ENCODE assay signal across 14 cellular contexts in the genomic region with DNA sequence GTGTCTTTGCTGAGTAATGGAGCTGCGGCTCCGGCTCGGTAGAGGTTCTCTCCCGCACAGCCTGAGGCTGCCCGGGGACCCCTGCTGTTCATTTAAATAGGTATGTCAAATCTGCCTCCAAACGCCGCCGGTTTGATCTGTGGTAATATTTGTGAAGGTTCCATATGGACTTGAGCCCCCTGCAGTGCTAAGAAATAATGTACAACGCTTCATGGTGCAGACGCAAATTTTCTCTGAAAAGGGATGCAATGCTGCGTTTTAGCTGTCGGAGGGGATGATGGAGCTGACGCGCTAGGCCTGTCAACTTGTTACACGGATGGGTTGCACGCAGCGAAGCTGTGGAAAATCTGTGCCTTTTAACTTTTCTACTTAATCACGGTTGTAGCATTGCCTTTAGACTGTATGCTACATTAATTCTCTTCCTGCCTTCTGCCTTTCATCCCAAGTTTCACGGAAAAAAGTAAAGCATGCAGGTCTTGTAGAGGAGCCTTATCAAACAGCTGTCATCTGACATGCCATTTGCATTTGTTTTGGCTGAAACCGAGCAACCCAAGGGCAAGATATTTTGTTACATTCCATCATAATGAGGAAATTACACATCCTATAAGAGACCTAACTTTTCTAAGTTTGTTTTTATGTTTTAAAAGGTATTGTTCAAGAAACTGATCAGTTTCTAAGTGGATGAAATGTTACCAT. TPM values are rescaled to one million over a fixed set of nuclear protein-coding genes. Genes with fewer than 3 reads are reported as not detected.
DNase-seq lines count a peak whose midpoint lies in the region; ATAC-seq and TF ChIP-seq lines count a peak whose summit lies in the region.
"Had no signal": no experiment of that assay in that cellular context is flagged by ENCODE, and none has a peak within 500 bp of the region (broad histone marks: within the 10 kb centered on the region; RNA-seq: fewer than 3 reads in every experiment).

No MANE protein-coding gene starts in this region.

- no peak for TF ChIP-seq CTCF in SK-N-SH (IDR thresholded peaks at IDR 0.05)
- no peak for TF ChIP-seq CTCF in chondrocyte (IDR thresholded peaks at IDR 0.05)

- no peaks in the 10 kb centered on the region for H4K20me1 ChIP-seq in SK-N-SH (ENCODE audit: insufficient read depth)

- peaks cover 0 to 8% of the 10 kb centered on the region in 2 experiments for H3K36me3 ChIP-seq in SK-N-SH (replicated peaks in 1 of 2; ENCODE audit: control insufficient read depth in 1 of 2, insufficient read depth in 2 of 2, low read length in 1 of 2)
- H3K36me3 ChIP-seq: neutrophil had no signal

- no peak for TF ChIP-seq RAD21 in SK-N-SH (IDR thresholded peaks at IDR 0.05; ENCODE audit: low read length)

- H3K79me2 ChIP-seq in SK-N-SH (ENCODE audit: insufficient read depth), result no peaks in the 10 kb centered on the region

- H3K4me1 ChIP-seq in SK-N-SH (ENCODE audit: control insufficient read depth in 1 of 2, insufficient read depth in 2 of 2, low read depth in 1 of 2, low read length in 1 of 2), result peaks cover 4 to 5% of the 10 kb centered on the region in 2 experiments; a peak in 2 of 4 replicates

- peaks cover 4% of the 10 kb centered on the region for H3K36me3 Mint-ChIP-seq in chondrocyte (ENCODE audit: low read depth)

- POLR2A ChIA-PET in SK-N-SH (lab: Yijun Ruan, JAX), result no interaction called here

- no peak overlapping the region for H3K4me2 ChIP-seq in SK-N-SH
- H3K4me2 ChIP-seq: PC-9 had no signal

- H3K4me3 ChIP-seq in SK-N-SH (ENCODE audit: low read depth in 2 of 2, low read length in 1 of 2), result no peak overlapping the region
- H3K4me3 ChIP-seq: MG63, PC-9 had no signal

- peak overlapping the region; percentile 79 for H3K27ac Mint-ChIP-seq in chondrocyte (ENCODE audit: unreplicated experiment)

- peak overlapping the region; percentile 62 for H3K4me3 Mint-ChIP-seq in chondrocyte (ENCODE audit: unreplicated experiment)

- H3F3A ChIP-seq in SK-N-SH (replicated peaks; ENCODE audit: insufficient read depth), result peaks cover 8% of the 10 kb centered on the region

- no peak overlapping the region for H2AFZ ChIP-seq in SK-N-SH (ENCODE audit: low read depth)
- H2AFZ ChIP-seq: PC-9 had no signal

- CTCF ChIA-PET in SK-N-SH (lab: Yijun Ruan, JAX), result no interaction called here

- no peak for DNase-seq in SK-N-SH
- DNase-seq in chondrocyte (ENCODE audit: low spot score), result no peak
- DNase-seq in left kidney (ENCODE audit: low read depth, low spot score), result peak; percentile 69
- DNase-seq in GDM1 (lab: John Stamatoyannopoulos, UW), result no peak
- no peak for DNase-seq in UCSD-AML1 (lab: John Stamatoyannopoulos, UW; ENCODE audit: unreplicated experiment)
- DNase-seq: amniotic stem cell, HCEC 1CT, MG63, NCI-H226, PC-9 had no signal

- H3K9me3 Mint-ChIP-seq in chondrocyte (ENCODE audit: low read depth), result no peaks in the 10 kb centered on the region

- 88% methylated on average over 18 of the region's 20 CpGs for WGBS in SK-N-SH (ENCODE audit: low lambda C conversion rate)

- H3K9me2 ChIP-seq in SK-N-SH, result no peaks in the 10 kb centered on the region

- no peaks in the 10 kb centered on the region for H3K27me3 ChIP-seq in SK-N-SH (ENCODE audit: insufficient read depth)
- H3K27me3 ChIP-seq: MG63, neutrophil had no signal

- no peak for TF ChIP-seq EP300 in SK-N-SH (IDR thresholded peaks at IDR 0.05; ENCODE audit: borderline replicate concordance in 1 of 2, low read depth in 1 of 2, low read length in 1 of 2)

- no peaks in the 10 kb centered on the region for H3K9me3 ChIP-seq in SK-N-SH
- H3K9me3 ChIP-seq: MG63, neutrophil had no signal

- peaks cover 37% of the 10 kb centered on the region for H3K4me1 Mint-ChIP-seq in chondrocyte (ENCODE audit: low read depth)

- no peak overlapping the region for H3K9ac ChIP-seq in SK-N-SH

- no peak overlapping the region for H3K27ac ChIP-seq in SK-N-SH (ENCODE audit: low read depth in 2 of 2, low read length in 1 of 2)
- H3K27ac ChIP-seq: neutrophil, PC-9 had no signal

- H3K27me3 Mint-ChIP-seq in chondrocyte (ENCODE audit: low read depth), result no peaks in the 10 kb centered on the region

- peak; percentile 44; the same call in 2 of the 3 replicates for ATAC-seq in SK-N-SH treated with all-trans-retinoic acid at 6 μM for 48 hours
- no peak for ATAC-seq in HG02623 (IDR thresholded peaks at IDR 0.05; ENCODE audit: unreplicated experiment)
- no peak for ATAC-seq in HG03039 (IDR thresholded peaks at IDR 0.05; ENCODE audit: unreplicated experiment)

TF ChIP-seq in SK-N-SH treated with all-trans-retinoic acid at 6 μM for 48 hours, 23 proteins besides CTCF, POLR2A, EP300 and RAD21:
- TF ChIP-seq ZC3H10 (CRISPR knock-in tag; IDR thresholded peaks at IDR 0.05) (no peak), OSR1 (CRISPR knock-in tag; IDR thresholded peaks at IDR 0.05) (no peak)

TF ChIP-seq in SK-N-SH, 30 proteins besides CTCF, POLR2A, EP300 and RAD21:
- no peak for TF ChIP-seq FOXJ3 (CRISPR knock-in tag; IDR thresholded peaks at IDR 0.05)
- TF ChIP-seq IRF3 (IDR thresholded peaks at IDR 0.05; ENCODE audit: low read depth, low read length), result no peak
- no peak for TF ChIP-seq NFIC (IDR thresholded peaks at IDR 0.05; ENCODE audit: borderline replicate concordance)
- TF ChIP-seq TEAD4 (IDR thresholded peaks at IDR 0.05; ENCODE audit: borderline replicate concordance, insufficient read depth), result no peak
- no peak for TF ChIP-seq POLR2AphosphoS5 (IDR thresholded peaks at IDR 0.05; ENCODE audit: low read depth, low read length)
- no peak for TF ChIP-seq RFX5 (IDR thresholded peaks at IDR 0.05; ENCODE audit: low read length)
- no peak for TF ChIP-seq RCOR1 (IDR thresholded peaks at IDR 0.05; ENCODE audit: low read length)
- no peak for TF ChIP-seq YY1 (IDR thresholded peaks at IDR 0.05; ENCODE audit: low read depth)
- no peak for TF ChIP-seq FOSL2 (IDR thresholded peaks at IDR 0.05; ENCODE audit: borderline replicate concordance, low read depth)
- TF ChIP-seq NRF1 (IDR thresholded peaks at IDR 0.05; ENCODE audit: low read depth, low read length), result no peak
- TF ChIP-seq CHD2 (IDR thresholded peaks at IDR 0.05; ENCODE audit: low read length, partially characterized antibody), result no peak
- TF ChIP-seq MXI1 (IDR thresholded peaks at IDR 0.05; ENCODE audit: low read depth, low read length), result no peak
- no peak for TF ChIP-seq SIN3A (IDR thresholded peaks at IDR 0.05; ENCODE audit: borderline replicate concordance, low read depth, low read length)

RNA-seq across cellular contexts. Expression of gene MRPS9, which starts 43.3 kb away (rescaled TPM):
- 27.9 and 31.8 TPM in 2 replicates for polyA plus RNA-seq in SK-N-SH (2012; rRNA removed)
- polyA plus RNA-seq in SK-N-SH (2012; cell fraction: cytosol; rRNA removed), result 28.1 and 33.0 TPM in 2 replicates
- polyA plus RNA-seq in SK-N-SH (2012; cell fraction: nucleus; rRNA removed), result 47.6 and 70.0 TPM in 2 replicates
- 13.6 to 16.8 TPM (median 16.8 TPM) in 3 replicates for total RNA-seq in chondrocyte
